17 cellular contexts compared by ENCODE assay signal in genomic region chr2:238046871-238047270, GRCh38. TPM values are rescaled to one million over a fixed set of nuclear protein-coding genes. Genes with fewer than 3 reads are reported as not detected.
DNase-seq lines count a peak whose midpoint lies in the region; ATAC-seq, FAIRE-seq and TF ChIP-seq lines count a peak whose summit lies in the region.
"Had no signal": no experiment of that assay in that cellular context is flagged by ENCODE, and none has a peak within 500 bp of the region (broad histone marks: within the 10 kb centered on the region; RNA-seq: fewer than 3 reads in every experiment).

No MANE protein-coding gene starts in this region.

- peaks cover 8% of the 10 kb centered on the region for H3K9me3 Mint-ChIP-seq in T-helper 1 cell treated with Interleukin-12 subunit alpha and Interleukin-12 subunit beta and Interleukin-4 antibody, amounts not matched to agents 30 μg/mL and 1 μg/mL, for 36 hours
- H3K9me3 Mint-ChIP-seq in natural killer cell: no peaks in the 10 kb centered on the region
- H3K9me3 Mint-ChIP-seq in natural killer cell treated with Interleukin-12 subunit alpha and Interleukin-12 subunit beta and Interleukin-15 and Interleukin-18, amount 100 ng/mL, for 72 hours: peaks cover 3% of the 10 kb centered on the region
- H3K9me3 Mint-ChIP-seq: HFFc6 had no signal

- H3K4me3 ChIP-seq in small intestine (ENCODE audit: low read depth in 1 of 2, low read length in 2 of 2): no peak overlapping the region
- H3K4me3 ChIP-seq: BLaER1 treated with 17β-estradiol and CSF1 and Interleukin-3, amounts not matched to agents 10 nM and 100 nM had no signal

- no peaks in the 10 kb centered on the region for H3K9me3 ChIP-seq in small intestine (ENCODE audit: control insufficient read depth, low read depth)

- no peaks in the 10 kb centered on the region for H3K27me3 Mint-ChIP-seq in T-helper 1 cell treated with Interleukin-12 subunit alpha and Interleukin-12 subunit beta and Interleukin-4 antibody, amounts not matched to agents 30 μg/mL and 1 μg/mL, for 36 hours (ENCODE audit: low read depth)
- H3K27me3 Mint-ChIP-seq in natural killer cell (ENCODE audit: low read depth in 2 of 2): no peaks in the 10 kb centered on the region
- no peaks in the 10 kb centered on the region for H3K27me3 Mint-ChIP-seq in natural killer cell treated with Interleukin-12 subunit alpha and Interleukin-12 subunit beta and Interleukin-15 and Interleukin-18, amount 100 ng/mL, for 72 hours
- H3K27me3 Mint-ChIP-seq: CD4-positive, alpha-beta T cell had no signal

- peaks cover 0 to 9% of the 10 kb centered on the region in 2 donors for H3K36me3 ChIP-seq in small intestine (ENCODE audit: control insufficient read depth in 2 of 2, insufficient read depth in 2 of 2, low read length in 2 of 2)

- peaks cover 33% of the 10 kb centered on the region for H3K36me3 Mint-ChIP-seq in T-helper 1 cell treated with Interleukin-12 subunit alpha and Interleukin-12 subunit beta and Interleukin-4 antibody, amounts not matched to agents 30 μg/mL and 1 μg/mL, for 36 hours (ENCODE audit: low read depth)
- H3K36me3 Mint-ChIP-seq in natural killer cell: no peaks in the 10 kb centered on the region
- peaks cover 15% of the 10 kb centered on the region for H3K36me3 Mint-ChIP-seq in natural killer cell treated with Interleukin-12 subunit alpha and Interleukin-12 subunit beta and Interleukin-15 and Interleukin-18, amount 100 ng/mL, for 72 hours

- DNase-seq in T-helper 1 cell: no peak
- no peak for DNase-seq in natural killer cell
- DNase-seq in natural killer cell treated with Interleukin-12 subunit alpha and Interleukin-12 subunit beta and Interleukin-15 and Interleukin-18, amount 100 ng/mL, for 72 hours (ENCODE audit: low spot score): no peak
- DNase-seq in left colon: peak in 1 of 2 donors; percentile 21
- peak; percentile 9 for DNase-seq in small intestine
- DNase-seq in EL: no peak
- no peak for DNase-seq in NCI-H510A treated with DMSO at 0.1 percent for 48 hours (lab: John Stamatoyannopoulos, UW)
- DNase-seq: ACHN; CD4-positive, alpha-beta T cell; DND-41; HCEC 1CT; HFFc6 had no signal

- ATAC-seq in natural killer cell (no peak), left colon (peak; percentile 86)
- ATAC-seq in natural killer cell treated with Interleukin-12 subunit alpha and Interleukin-12 subunit beta and Interleukin-15 and Interleukin-18, amount 100 ng/mL, for 72 hours: no peak

- H3K4me3 Mint-ChIP-seq in T-helper 1 cell treated with Interleukin-12 subunit alpha and Interleukin-12 subunit beta and Interleukin-4 antibody, amounts not matched to agents 30 μg/mL and 1 μg/mL, for 36 hours: no peak overlapping the region
- H3K4me3 Mint-ChIP-seq in natural killer cell: no peak overlapping the region
- no peak overlapping the region for H3K4me3 Mint-ChIP-seq in natural killer cell treated with Interleukin-12 subunit alpha and Interleukin-12 subunit beta and Interleukin-15 and Interleukin-18, amount 100 ng/mL, for 72 hours
- H3K4me3 Mint-ChIP-seq: CD4-positive, alpha-beta T cell; HFFc6 had no signal

- peak overlapping the region; percentile 16 for H3K27ac Mint-ChIP-seq in T-helper 1 cell treated with Interleukin-12 subunit alpha and Interleukin-12 subunit beta and Interleukin-4 antibody, amounts not matched to agents 30 μg/mL and 1 μg/mL, for 36 hours
- H3K27ac Mint-ChIP-seq in natural killer cell: peak overlapping the region; percentile 12 to 53
- H3K27ac Mint-ChIP-seq in natural killer cell treated with Interleukin-12 subunit alpha and Interleukin-12 subunit beta and Interleukin-15 and Interleukin-18, amount 100 ng/mL, for 72 hours: peak overlapping the region in 1 of 2 donors; percentile 14
- H3K27ac Mint-ChIP-seq: CD4-positive, alpha-beta T cell; HFFc6 had no signal

- no peak overlapping the region for H3K27ac ChIP-seq in small intestine (ENCODE audit: low read depth in 1 of 2, low read length in 1 of 2)
- H3K27ac ChIP-seq: BLaER1 treated with 17β-estradiol and CSF1 and Interleukin-3, amounts not matched to agents 10 nM and 100 nM; HL-60 had no signal

- intact Hi-C loops in natural killer cell (cut with micrococcal nuclease) (no loop called here), left colon (cut with DNase I, micrococcal nuclease) (no loop called here)

- peaks cover 2% of the 10 kb centered on the region for H3K4me1 Mint-ChIP-seq in T-helper 1 cell treated with Interleukin-12 subunit alpha and Interleukin-12 subunit beta and Interleukin-4 antibody, amounts not matched to agents 30 μg/mL and 1 μg/mL, for 36 hours (ENCODE audit: low read depth)
- no peaks in the 10 kb centered on the region for H3K4me1 Mint-ChIP-seq in natural killer cell
- peaks cover 0 to 13% of the 10 kb centered on the region in 2 donors for H3K4me1 Mint-ChIP-seq in natural killer cell treated with Interleukin-12 subunit alpha and Interleukin-12 subunit beta and Interleukin-15 and Interleukin-18, amount 100 ng/mL, for 72 hours (ENCODE audit: low read depth in 2 of 2)

- 81 to 90% (median 86%) methylated on average over 1 of the region's 1 CpG for WGBS in small intestine, 3 donors

- no peaks in the 10 kb centered on the region for H3K27me3 ChIP-seq in small intestine (ENCODE audit: control insufficient read depth in 2 of 2, insufficient read depth in 2 of 2, low read length in 2 of 2)
- H3K27me3 ChIP-seq: BLaER1 treated with 17β-estradiol and CSF1 and Interleukin-3, amounts not matched to agents 10 nM and 100 nM had no signal

- H3K4me1 ChIP-seq in small intestine (ENCODE audit: control insufficient read depth in 2 of 2, insufficient read depth in 1 of 2, low read depth in 1 of 2, low read length in 1 of 2): no peaks in the 10 kb centered on the region
- H3K4me1 ChIP-seq: BLaER1 treated with 17β-estradiol and CSF1 and Interleukin-3, amounts not matched to agents 10 nM and 100 nM had no signal

- FAIRE-seq in small intestine (lab: Jason Lieb, UNC): no peak

- no peak for TF ChIP-seq CTCF in natural killer cell (IDR thresholded peaks at IDR 0.05)

RNA-seq across cellular contexts. Expression of gene SCLY, which starts 13.9 kb away (rescaled TPM):
- 10 to 100 TPM; 16.3 to 24.6 (median 20.1) TPM for total RNA-seq in natural killer cell
- total RNA-seq in natural killer cell treated with Interleukin-12 subunit alpha and Interleukin-12 subunit beta and Interleukin-15 and Interleukin-18, amount 100 ng/mL, for 72 hours: 10 to 100 TPM; 46.5 to 99.5 TPM
- 10 to 100 TPM; 12.8 to 14.2 TPM for total RNA-seq in left colon
- 10 to 100 TPM; 12.7 to 28.8 (median 23.9) TPM for polyA plus RNA-seq in small intestine

RNA-seq across cellular contexts. Expression of gene ESPNL, which starts 53.3 kb away (rescaled TPM):
- total RNA-seq in natural killer cell: not detected
- under 1 TPM in 1 of 2 donors, not detected in 1; 0.19 TPM for total RNA-seq in natural killer cell treated with Interleukin-12 subunit alpha and Interleukin-12 subunit beta and Interleukin-15 and Interleukin-18, amount 100 ng/mL, for 72 hours
- under 1 TPM; 0.06 to 0.25 TPM for total RNA-seq in left colon
- under 1 TPM in 2 of 3 donors, not detected in 1; 0.54 to 0.64 TPM for polyA plus RNA-seq in small intestine
- total RNA-seq: A172; CD4-positive, alpha-beta T cell; H4 had no signal
